15 cellular contexts compared by ENCODE assay signal in the genomic region with DNA sequence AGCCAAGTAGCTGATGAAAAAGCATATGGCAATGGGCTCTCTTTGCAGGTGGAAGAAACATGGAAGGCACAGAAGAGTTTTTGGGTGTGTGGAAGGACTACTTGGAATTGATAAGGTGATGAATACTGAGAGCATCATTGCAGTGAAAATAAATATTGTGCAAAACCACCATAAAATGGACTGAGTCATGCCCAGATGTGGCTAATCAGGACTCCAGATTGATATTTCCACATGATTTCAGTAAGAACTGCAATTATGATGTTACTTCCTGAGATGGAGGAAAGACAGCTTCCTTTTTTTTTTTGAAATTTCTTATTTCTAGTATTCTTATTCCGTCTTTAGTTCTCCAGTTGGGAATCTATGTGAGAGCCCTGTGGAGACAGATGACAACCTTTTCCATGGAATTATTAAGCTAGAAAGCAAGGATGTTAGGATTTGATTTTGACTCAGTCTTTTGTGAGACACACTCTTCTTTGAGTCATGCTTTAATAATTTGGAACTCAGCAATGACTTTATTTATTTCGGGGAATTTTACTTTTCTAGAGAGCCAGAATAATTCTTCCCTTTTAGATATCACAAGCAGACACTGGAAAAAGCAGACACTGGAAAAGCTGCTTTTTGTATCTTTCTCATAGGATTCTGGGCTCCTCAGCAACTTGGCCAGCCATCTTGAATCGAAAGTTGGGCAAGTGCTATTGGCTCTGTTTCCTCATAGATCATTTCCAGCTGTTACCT.
DNase-seq lines count a peak whose midpoint lies in the region; ATAC-seq, FAIRE-seq and TF ChIP-seq lines count a peak whose summit lies in the region.
"Had no signal": no experiment of that assay in that cellular context is flagged by ENCODE, and none has a peak within 500 bp of the region (broad histone marks: within the 10 kb centered on the region; RNA-seq: fewer than 3 reads in every experiment).

No MANE protein-coding gene starts in this region.

- no peaks in the 10 kb centered on the region for H3K9me3 Mint-ChIP-seq in CD8-positive, alpha-beta T cell
- H3K9me3 Mint-ChIP-seq: H9; memory B cell; T-helper 2 cell treated with Interferon-gamma antibody and Interleukin-4, amounts not matched to agents 5 μg/mL and 100 μg/mL, for 36 hours had no signal

- ATAC-seq in CD8-positive, alpha-beta T cell, result no peak
- no peak for ATAC-seq in HG02885 (IDR thresholded peaks at IDR 0.05; ENCODE audit: poor library complexity, unreplicated experiment)
- ATAC-seq: right lobe of liver had no signal

- intact Hi-C loops in kidney (cut with DNase I), result no loop called here
- intact Hi-C loops in CD8-positive, alpha-beta T cell (cut with DNase I, micrococcal nuclease), result no loop called here

- no peaks in the 10 kb centered on the region for H3K4me1 ChIP-seq in muscle layer of colon (ENCODE audit: insufficient read depth, low read length)
- no peaks in the 10 kb centered on the region for H3K4me1 ChIP-seq in kidney (ENCODE audit: control insufficient read depth in 1 of 2, insufficient read depth in 1 of 2, low read depth in 1 of 2, low read length in 2 of 2)
- H3K4me1 ChIP-seq in CD8-positive, alpha-beta T cell (ENCODE audit: insufficient read depth, low read length), result no peaks in the 10 kb centered on the region
- H3K4me1 ChIP-seq: BLaER1, right lobe of liver had no signal

- no peak overlapping the region for H3K4me3 Mint-ChIP-seq in CD8-positive, alpha-beta T cell
- H3K4me3 Mint-ChIP-seq: H9; memory B cell; T-helper 2 cell treated with Interferon-gamma antibody and Interleukin-4, amounts not matched to agents 5 μg/mL and 100 μg/mL, for 36 hours had no signal

- H3K4me1 Mint-ChIP-seq in CD8-positive, alpha-beta T cell (ENCODE audit: low read depth), result no peaks in the 10 kb centered on the region
- H3K4me1 Mint-ChIP-seq: memory B cell had no signal

- no peaks in the 10 kb centered on the region for H3K9me3 ChIP-seq in muscle layer of colon (ENCODE audit: low read length)
- no peaks in the 10 kb centered on the region for H3K9me3 ChIP-seq in kidney (ENCODE audit: control insufficient read depth in 1 of 2, low read length in 2 of 2)
- H3K9me3 ChIP-seq in CD8-positive, alpha-beta T cell (ENCODE audit: low read length), result no peaks in the 10 kb centered on the region
- H3K9me3 ChIP-seq: BLaER1, right lobe of liver had no signal

- DNase-seq in AG08396 (ENCODE audit: low spot score) (peak; percentile 38), M059J (ENCODE audit: low read depth) (peak; percentile 54), choroid plexus epithelial cell (ENCODE audit: low read depth) (peak; percentile 55), kidney (no peak), DMS153 (lab: John Stamatoyannopoulos, UW) (no peak)
- DNase-seq in CD8-positive, alpha-beta T cell, result no peak
- DNase-seq: H9, NCI-H1092, right lobe of liver had no signal

- no peak for FAIRE-seq in kidney (lab: Jason Lieb, UNC)
- FAIRE-seq: urothelium cell line had no signal

- no peaks in the 10 kb centered on the region for H3K36me3 Mint-ChIP-seq in CD8-positive, alpha-beta T cell
- H3K36me3 Mint-ChIP-seq: memory B cell had no signal

- H3K27ac ChIP-seq in muscle layer of colon (ENCODE audit: low read depth, low read length) (peak overlapping the region; percentile 3), kidney (ENCODE audit: low read depth in 2 of 2, low read length in 2 of 2) (no peak overlapping the region)
- no peak overlapping the region for H3K27ac ChIP-seq in CD8-positive, alpha-beta T cell (ENCODE audit: low read depth, low read length)
- H3K27ac ChIP-seq: BLaER1, right lobe of liver had no signal

- no peaks in the 10 kb centered on the region for H3K27me3 Mint-ChIP-seq in CD8-positive, alpha-beta T cell (ENCODE audit: low read depth)

- H3K4me3 ChIP-seq in choroid plexus epithelial cell (ENCODE audit: low read depth, low read length), result no peak overlapping the region
- no peak overlapping the region for H3K4me3 ChIP-seq in muscle layer of colon (ENCODE audit: low read depth in 1 of 2, low read length in 2 of 2)
- H3K4me3 ChIP-seq in kidney (ENCODE audit: low read length in 2 of 2), result no peak overlapping the region
- no peak overlapping the region for H3K4me3 ChIP-seq in CD8-positive, alpha-beta T cell (ENCODE audit: low read depth, low read length)
- H3K4me3 ChIP-seq: BLaER1, right lobe of liver had no signal

- CTCF ChIA-PET in CD8-positive, alpha-beta T cell (lab: Charles Lee), result no interaction called here

- H3K27ac Mint-ChIP-seq in CD8-positive, alpha-beta T cell, result no peak overlapping the region
- H3K27ac Mint-ChIP-seq: memory B cell; T-helper 2 cell treated with Interferon-gamma antibody and Interleukin-4, amounts not matched to agents 5 μg/mL and 100 μg/mL, for 36 hours had no signal

- no peak overlapping the region for H3K9ac ChIP-seq in muscle layer of colon (ENCODE audit: low read length)
- no peak overlapping the region for H3K9ac ChIP-seq in kidney (ENCODE audit: low read length in 2 of 2)
- H3K9ac ChIP-seq: BLaER1 had no signal

- H3K36me3 ChIP-seq in muscle layer of colon (ENCODE audit: insufficient read depth, low read length) (no peaks in the 10 kb centered on the region), kidney (ENCODE audit: control insufficient read depth in 1 of 2, insufficient read depth in 2 of 2, low read length in 2 of 2) (no peaks in the 10 kb centered on the region)
- H3K36me3 ChIP-seq in CD8-positive, alpha-beta T cell (ENCODE audit: insufficient read depth, low read length), result no peaks in the 10 kb centered on the region
- H3K36me3 ChIP-seq: BLaER1, right lobe of liver had no signal

- H3K27me3 ChIP-seq in muscle layer of colon (ENCODE audit: control insufficient read depth in 1 of 2, insufficient read depth in 2 of 2, low read length in 2 of 2), result no peaks in the 10 kb centered on the region
- no peaks in the 10 kb centered on the region for H3K27me3 ChIP-seq in CD8-positive, alpha-beta T cell (ENCODE audit: insufficient read depth, low read length)
- H3K27me3 ChIP-seq: BLaER1, right lobe of liver had no signal

- POLR2A ChIA-PET in CD8-positive, alpha-beta T cell (lab: Charles Lee), result no interaction called here

- TF ChIP-seq CTCF in choroid plexus epithelial cell (conservative IDR thresholded peaks at IDR 0.05; ENCODE audit: low read depth, low read length) (no peak), kidney (IDR thresholded peaks at IDR 0.05; ENCODE audit: borderline replicate concordance, extremely low read depth, insufficient read depth) (no peak)
- TF ChIP-seq CTCF in CD8-positive, alpha-beta T cell (IDR thresholded peaks at IDR 0.05), result no peak

Comparison
In these comparisons a context has a peak if more than half of its experiments do, and no peak if none do; other contexts are left out.
1. DNase-seq: peak in AG08396 (single experiment), M059J (single experiment) and choroid plexus epithelial cell (single experiment); none in kidney (single experiment), DMS153 (single experiment) and CD8-positive, alpha-beta T cell (0 of 7).